In genomic region chr10:69868821-69869220, GRCh38 we compare ENCODE assay signal across 2 cellular contexts.
TF ChIP-seq lines count a peak whose summit lies in the region.

No MANE protein-coding gene starts in this region.

TF ChIP-seq in A549, 52 proteins besides CTCF, POLR2A, EP300 and RAD21 (continued from another document):
- TF ChIP-seq CHD2 (IDR thresholded peaks at IDR 0.05; ENCODE audit: low read length, partially characterized antibody) (no peak), TP53 (CRISPR knock-in tag; IDR thresholded peaks at IDR 0.05) (no peak), EHMT2 (IDR thresholded peaks at IDR 0.05; ENCODE audit: low read depth) (no peak), MAZ (IDR thresholded peaks at IDR 0.05; ENCODE audit: borderline replicate concordance, low read depth, low read length) (no peak), HOXB13 (CRISPR knock-in tag; IDR thresholded peaks at IDR 0.05; ENCODE audit: low read depth) (no peak), HOXB5 (CRISPR knock-in tag; IDR thresholded peaks at IDR 0.05) (no peak), CEBPB (IDR thresholded peaks at IDR 0.05) (no peak), NR3C1 (IDR thresholded peaks at IDR 0.05) (no peak), SMC3 (IDR thresholded peaks at IDR 0.05) (no peak)

TF ChIP-seq in HCT116, 20 proteins besides CTCF, POLR2A, EP300 and RAD21 (continued from another document):
- TF ChIP-seq EZH2phosphoT487 (IDR thresholded peaks at IDR 0.05; ENCODE audit: borderline replicate concordance) (no peak), FOSL1 (IDR thresholded peaks at IDR 0.05; ENCODE audit: low read depth) (no peak), CEBPB (IDR thresholded peaks at IDR 0.05; ENCODE audit: low read depth) (no peak), REST (IDR thresholded peaks at IDR 0.05; ENCODE audit: low read depth) (no peak), ZFX (IDR thresholded peaks at IDR 0.05) (no peak), MAX (IDR thresholded peaks at IDR 0.05) (no peak), SP1 (IDR thresholded peaks at IDR 0.05; ENCODE audit: low read depth) (no peak)
